In genomic region chr2:190810981-190811587, GRCh38 we compare ENCODE assay signal across 1 cellular context.
TF ChIP-seq lines count a peak whose summit lies in the region.

No MANE protein-coding gene starts in this region.

TF ChIP-seq in HepG2, 621 proteins besides CTCF, POLR2A, EP300 and RAD21 (continued from another document and continues in another):
- TF ChIP-seq, protein P1, sequence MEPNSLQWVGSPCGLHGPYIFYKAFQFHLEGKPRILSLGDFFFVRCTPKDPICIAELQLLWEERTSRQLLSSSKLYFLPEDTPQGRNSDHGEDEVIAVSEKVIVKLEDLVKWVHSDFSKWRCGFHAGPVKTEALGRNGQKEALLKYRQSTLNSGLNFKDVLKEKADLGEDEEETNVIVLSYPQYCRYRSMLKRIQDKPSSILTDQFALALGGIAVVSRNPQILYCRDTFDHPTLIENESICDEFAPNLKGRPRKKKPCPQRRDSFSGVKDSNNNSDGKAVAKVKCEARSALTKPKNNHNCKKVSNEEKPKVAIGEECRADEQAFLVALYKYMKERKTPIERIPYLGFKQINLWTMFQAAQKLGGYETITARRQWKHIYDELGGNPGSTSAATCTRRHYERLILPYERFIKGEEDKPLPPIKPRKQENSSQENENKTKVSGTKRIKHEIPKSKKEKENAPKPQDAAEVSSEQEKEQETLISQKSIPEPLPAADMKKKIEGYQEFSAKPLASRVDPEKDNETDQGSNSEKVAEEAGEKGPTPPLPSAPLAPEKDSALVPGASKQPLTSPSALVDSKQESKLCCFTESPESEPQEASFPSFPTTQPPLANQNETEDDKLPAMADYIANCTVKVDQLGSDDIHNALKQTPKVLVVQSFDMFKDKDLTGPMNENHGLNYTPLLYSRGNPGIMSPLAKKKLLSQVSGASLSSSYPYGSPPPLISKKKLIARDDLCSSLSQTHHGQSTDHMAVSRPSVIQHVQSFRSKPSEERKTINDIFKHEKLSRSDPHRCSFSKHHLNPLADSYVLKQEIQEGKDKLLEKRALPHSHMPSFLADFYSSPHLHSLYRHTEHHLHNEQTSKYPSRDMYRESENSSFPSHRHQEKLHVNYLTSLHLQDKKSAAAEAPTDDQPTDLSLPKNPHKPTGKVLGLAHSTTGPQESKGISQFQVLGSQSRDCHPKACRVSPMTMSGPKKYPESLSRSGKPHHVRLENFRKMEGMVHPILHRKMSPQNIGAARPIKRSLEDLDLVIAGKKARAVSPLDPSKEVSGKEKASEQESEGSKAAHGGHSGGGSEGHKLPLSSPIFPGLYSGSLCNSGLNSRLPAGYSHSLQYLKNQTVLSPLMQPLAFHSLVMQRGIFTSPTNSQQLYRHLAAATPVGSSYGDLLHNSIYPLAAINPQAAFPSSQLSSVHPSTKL (CRISPR knock-in tag; IDR thresholded peaks at IDR 0.05): 0 out of 2 replicates have a peak, but pooled peaks have one; percentile 1
- TF ChIP-seq FOXO1 (CRISPR knock-in tag; IDR thresholded peaks at IDR 0.05) (no peak), ZNF138 (CRISPR knock-in tag; IDR thresholded peaks at IDR 0.05; ENCODE audit: low read depth) (no peak), HOXA5 (CRISPR knock-in tag; IDR thresholded peaks at IDR 0.05) (no peak; the same call in 1 of the 2 replicates), TEAD3 (CRISPR knock-in tag; optimal IDR thresholded peaks at IDR 0.05; ENCODE audit: borderline replicate concordance) (peak; percentile 26), ZSCAN29 (CRISPR knock-in tag; conservative IDR thresholded peaks at IDR 0.05) (no peak), EEA1 (CRISPR knock-in tag; IDR thresholded peaks at IDR 0.05; ENCODE audit: borderline replicate concordance) (no peak), GMEB2 (CRISPR knock-in tag; IDR thresholded peaks at IDR 0.05; ENCODE audit: low read depth) (no peak), ZNF562 (CRISPR knock-in tag; IDR thresholded peaks at IDR 0.05; ENCODE audit: borderline replicate concordance) (no peak), PRPF4 (IDR thresholded peaks at IDR 0.05; ENCODE audit: low read depth, low read length, poor library complexity, severe bottlenecking) (no peak), ZSCAN20 (CRISPR knock-in tag; IDR thresholded peaks at IDR 0.05; ENCODE audit: borderline replicate concordance) (no peak), RORA (CRISPR knock-in tag; IDR thresholded peaks at IDR 0.05) (no peak), ZNF232 (CRISPR knock-in tag; IDR thresholded peaks at IDR 0.05; ENCODE audit: borderline replicate concordance) (no peak), U2AF1 (optimal IDR thresholded peaks at IDR 0.05; ENCODE audit: low read depth, low read length) (no peak), HNRNPH1 (optimal IDR thresholded peaks at IDR 0.05; ENCODE audit: low read depth, low read length) (no peak), THRA (CRISPR knock-in tag; IDR thresholded peaks at IDR 0.05; ENCODE audit: borderline replicate concordance) (no peak), ZNF343 (CRISPR knock-in tag; IDR thresholded peaks at IDR 0.05) (no peak), ZNF687 (CRISPR knock-in tag; IDR thresholded peaks at IDR 0.05) (no peak), SIX4 (CRISPR knock-in tag; IDR thresholded peaks at IDR 0.05) (no peak), NKX3-1 (CRISPR knock-in tag; IDR thresholded peaks at IDR 0.05) (no peak), DMAP1 (CRISPR knock-in tag; IDR thresholded peaks at IDR 0.05) (0 out of 2 replicates have a peak, but pooled peaks have one; percentile 20)
- TF ChIP-seq, protein P2, sequence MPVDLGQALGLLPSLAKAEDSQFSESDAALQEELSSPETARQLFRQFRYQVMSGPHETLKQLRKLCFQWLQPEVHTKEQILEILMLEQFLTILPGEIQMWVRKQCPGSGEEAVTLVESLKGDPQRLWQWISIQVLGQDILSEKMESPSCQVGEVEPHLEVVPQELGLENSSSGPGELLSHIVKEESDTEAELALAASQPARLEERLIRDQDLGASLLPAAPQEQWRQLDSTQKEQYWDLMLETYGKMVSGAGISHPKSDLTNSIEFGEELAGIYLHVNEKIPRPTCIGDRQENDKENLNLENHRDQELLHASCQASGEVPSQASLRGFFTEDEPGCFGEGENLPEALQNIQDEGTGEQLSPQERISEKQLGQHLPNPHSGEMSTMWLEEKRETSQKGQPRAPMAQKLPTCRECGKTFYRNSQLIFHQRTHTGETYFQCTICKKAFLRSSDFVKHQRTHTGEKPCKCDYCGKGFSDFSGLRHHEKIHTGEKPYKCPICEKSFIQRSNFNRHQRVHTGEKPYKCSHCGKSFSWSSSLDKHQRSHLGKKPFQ (CRISPR knock-in tag; IDR thresholded peaks at IDR 0.05; ENCODE audit: insufficient replicate concordance): no peak
- TF ChIP-seq, protein P3, sequence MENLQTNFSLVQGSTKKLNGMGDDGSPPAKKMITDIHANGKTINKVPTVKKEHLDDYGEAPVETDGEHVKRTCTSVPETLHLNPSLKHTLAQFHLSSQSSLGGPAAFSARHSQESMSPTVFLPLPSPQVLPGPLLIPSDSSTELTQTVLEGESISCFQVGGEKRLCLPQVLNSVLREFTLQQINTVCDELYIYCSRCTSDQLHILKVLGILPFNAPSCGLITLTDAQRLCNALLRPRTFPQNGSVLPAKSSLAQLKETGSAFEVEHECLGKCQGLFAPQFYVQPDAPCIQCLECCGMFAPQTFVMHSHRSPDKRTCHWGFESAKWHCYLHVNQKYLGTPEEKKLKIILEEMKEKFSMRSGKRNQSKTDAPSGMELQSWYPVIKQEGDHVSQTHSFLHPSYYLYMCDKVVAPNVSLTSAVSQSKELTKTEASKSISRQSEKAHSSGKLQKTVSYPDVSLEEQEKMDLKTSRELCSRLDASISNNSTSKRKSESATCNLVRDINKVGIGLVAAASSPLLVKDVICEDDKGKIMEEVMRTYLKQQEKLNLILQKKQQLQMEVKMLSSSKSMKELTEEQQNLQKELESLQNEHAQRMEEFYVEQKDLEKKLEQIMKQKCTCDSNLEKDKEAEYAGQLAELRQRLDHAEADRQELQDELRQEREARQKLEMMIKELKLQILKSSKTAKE (CRISPR knock-in tag; IDR thresholded peaks at IDR 0.05; ENCODE audit: borderline replicate concordance): no peak
- TF ChIP-seq, protein P4, sequence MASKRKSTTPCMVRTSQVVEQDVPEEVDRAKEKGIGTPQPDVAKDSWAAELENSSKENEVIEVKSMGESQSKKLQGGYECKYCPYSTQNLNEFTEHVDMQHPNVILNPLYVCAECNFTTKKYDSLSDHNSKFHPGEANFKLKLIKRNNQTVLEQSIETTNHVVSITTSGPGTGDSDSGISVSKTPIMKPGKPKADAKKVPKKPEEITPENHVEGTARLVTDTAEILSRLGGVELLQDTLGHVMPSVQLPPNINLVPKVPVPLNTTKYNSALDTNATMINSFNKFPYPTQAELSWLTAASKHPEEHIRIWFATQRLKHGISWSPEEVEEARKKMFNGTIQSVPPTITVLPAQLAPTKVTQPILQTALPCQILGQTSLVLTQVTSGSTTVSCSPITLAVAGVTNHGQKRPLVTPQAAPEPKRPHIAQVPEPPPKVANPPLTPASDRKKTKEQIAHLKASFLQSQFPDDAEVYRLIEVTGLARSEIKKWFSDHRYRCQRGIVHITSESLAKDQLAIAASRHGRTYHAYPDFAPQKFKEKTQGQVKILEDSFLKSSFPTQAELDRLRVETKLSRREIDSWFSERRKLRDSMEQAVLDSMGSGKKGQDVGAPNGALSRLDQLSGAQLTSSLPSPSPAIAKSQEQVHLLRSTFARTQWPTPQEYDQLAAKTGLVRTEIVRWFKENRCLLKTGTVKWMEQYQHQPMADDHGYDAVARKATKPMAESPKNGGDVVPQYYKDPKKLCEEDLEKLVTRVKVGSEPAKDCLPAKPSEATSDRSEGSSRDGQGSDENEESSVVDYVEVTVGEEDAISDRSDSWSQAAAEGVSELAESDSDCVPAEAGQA (IDR thresholded peaks at IDR 0.05; ENCODE audit: low read depth): no peak
- TF ChIP-seq, protein P4 (CRISPR knock-in tag; IDR thresholded peaks at IDR 0.05; ENCODE audit: borderline replicate concordance): no peak
- TF ChIP-seq, protein P5, sequence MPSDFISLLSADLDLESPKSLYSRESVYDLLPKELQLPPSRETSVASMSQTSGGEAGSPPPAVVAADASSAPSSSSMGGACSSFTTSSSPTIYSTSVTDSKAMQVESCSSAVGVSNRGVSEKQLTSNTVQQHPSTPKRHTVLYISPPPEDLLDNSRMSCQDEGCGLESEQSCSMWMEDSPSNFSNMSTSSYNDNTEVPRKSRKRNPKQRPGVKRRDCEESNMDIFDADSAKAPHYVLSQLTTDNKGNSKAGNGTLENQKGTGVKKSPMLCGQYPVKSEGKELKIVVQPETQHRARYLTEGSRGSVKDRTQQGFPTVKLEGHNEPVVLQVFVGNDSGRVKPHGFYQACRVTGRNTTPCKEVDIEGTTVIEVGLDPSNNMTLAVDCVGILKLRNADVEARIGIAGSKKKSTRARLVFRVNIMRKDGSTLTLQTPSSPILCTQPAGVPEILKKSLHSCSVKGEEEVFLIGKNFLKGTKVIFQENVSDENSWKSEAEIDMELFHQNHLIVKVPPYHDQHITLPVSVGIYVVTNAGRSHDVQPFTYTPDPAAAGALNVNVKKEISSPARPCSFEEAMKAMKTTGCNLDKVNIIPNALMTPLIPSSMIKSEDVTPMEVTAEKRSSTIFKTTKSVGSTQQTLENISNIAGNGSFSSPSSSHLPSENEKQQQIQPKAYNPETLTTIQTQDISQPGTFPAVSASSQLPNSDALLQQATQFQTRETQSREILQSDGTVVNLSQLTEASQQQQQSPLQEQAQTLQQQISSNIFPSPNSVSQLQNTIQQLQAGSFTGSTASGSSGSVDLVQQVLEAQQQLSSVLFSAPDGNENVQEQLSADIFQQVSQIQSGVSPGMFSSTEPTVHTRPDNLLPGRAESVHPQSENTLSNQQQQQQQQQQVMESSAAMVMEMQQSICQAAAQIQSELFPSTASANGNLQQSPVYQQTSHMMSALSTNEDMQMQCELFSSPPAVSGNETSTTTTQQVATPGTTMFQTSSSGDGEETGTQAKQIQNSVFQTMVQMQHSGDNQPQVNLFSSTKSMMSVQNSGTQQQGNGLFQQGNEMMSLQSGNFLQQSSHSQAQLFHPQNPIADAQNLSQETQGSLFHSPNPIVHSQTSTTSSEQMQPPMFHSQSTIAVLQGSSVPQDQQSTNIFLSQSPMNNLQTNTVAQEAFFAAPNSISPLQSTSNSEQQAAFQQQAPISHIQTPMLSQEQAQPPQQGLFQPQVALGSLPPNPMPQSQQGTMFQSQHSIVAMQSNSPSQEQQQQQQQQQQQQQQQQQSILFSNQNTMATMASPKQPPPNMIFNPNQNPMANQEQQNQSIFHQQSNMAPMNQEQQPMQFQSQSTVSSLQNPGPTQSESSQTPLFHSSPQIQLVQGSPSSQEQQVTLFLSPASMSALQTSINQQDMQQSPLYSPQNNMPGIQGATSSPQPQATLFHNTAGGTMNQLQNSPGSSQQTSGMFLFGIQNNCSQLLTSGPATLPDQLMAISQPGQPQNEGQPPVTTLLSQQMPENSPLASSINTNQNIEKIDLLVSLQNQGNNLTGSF (CRISPR knock-in tag; IDR thresholded peaks at IDR 0.05): no peak
